Comparison of ENCODE assay signal across 8 cellular contexts in genomic region chr16:67667817-67668494, GRCh38.
DNase-seq lines count a peak whose midpoint lies in the region; ATAC-seq and TF ChIP-seq lines count a peak whose summit lies in the region.

No MANE protein-coding gene starts in this region.

- no peaks in the 10 kb centered on the region for H3K9me3 ChIP-seq in duodenal mucosa (ENCODE audit: control insufficient read depth in 1 of 2, low read length in 2 of 2)

- DNase-seq in AG10803 (ENCODE audit: low read depth): peak; percentile 93
- peak; percentile 93 for DNase-seq in NCI-H524 treated with DMSO at 0.1 percent for 48 hours (lab: John Stamatoyannopoulos, UW)
- DNase-seq in activated CD4-positive, alpha-beta T cell treated with anti-CD3 and anti-CD28 coated beads, Interleukin-2, amount 50 U/mL, for 48 hours: peak; percentile 77 to 84
- DNase-seq in medulla oblongata (ENCODE audit: extremely low spot score): peak; percentile 94
- DNase-seq in stimulated activated CD8-positive, alpha-beta memory T cell treated with anti-CD3 and anti-CD28 coated beads, Interleukin-12 subunit alpha, Interleukin-12 subunit beta, amount 100 ng/mL, for 24 hours (ENCODE audit: extremely low read depth): peak; percentile 46

- ATAC-seq in GM18873 (IDR thresholded peaks at IDR 0.05; ENCODE audit: low FRiP score, unreplicated experiment): peak; percentile 68
- ATAC-seq in HG03159 (IDR thresholded peaks at IDR 0.05; ENCODE audit: unreplicated experiment): peak; percentile 63

- H3K9ac ChIP-seq in duodenal mucosa (ENCODE audit: low read depth in 1 of 2, low read length in 2 of 2): no peak overlapping the region

- no peak overlapping the region for H3K27ac ChIP-seq in duodenal mucosa (ENCODE audit: low read depth, low read length)

- H3K4me3 ChIP-seq in AG10803 (ENCODE audit: low read length) (peak overlapping the region; percentile 64), duodenal mucosa (ENCODE audit: low read depth in 1 of 2, low read length in 2 of 2) (peak overlapping the region; percentile 74 to 82)

- H3K36me3 ChIP-seq in duodenal mucosa (ENCODE audit: control insufficient read depth in 1 of 2, insufficient read depth in 2 of 2, low read length in 2 of 2): no peaks in the 10 kb centered on the region

- TF ChIP-seq CTCF in AG10803 (conservative IDR thresholded peaks at IDR 0.05; ENCODE audit: low read length): peak; percentile 92

- no peaks in the 10 kb centered on the region for H3K27me3 ChIP-seq in duodenal mucosa (ENCODE audit: control insufficient read depth in 1 of 2, insufficient read depth in 2 of 2, low read length in 2 of 2)

- H3K4me1 ChIP-seq in duodenal mucosa (ENCODE audit: control insufficient read depth in 1 of 2, insufficient read depth in 2 of 2, low read length in 2 of 2): peaks cover 12 to 26% of the 10 kb centered on the region in 2 donors
